ENCODE assay signal across 12 cellular contexts in genomic region chr5:179326176-179326997, GRCh38. TPM values are rescaled to one million over a fixed set of nuclear protein-coding genes. Genes with fewer than 3 reads are reported as not detected.
DNase-seq lines count a peak whose midpoint lies in the region; ATAC-seq and TF ChIP-seq lines count a peak whose summit lies in the region.
"Had no signal": no experiment of that assay in that cellular context is flagged by ENCODE, and none has a peak within 500 bp of the region (broad histone marks: within the 10 kb centered on the region; RNA-seq: fewer than 3 reads in every experiment).

No MANE protein-coding gene starts in this region.

- H3K9me3 ChIP-seq in BLaER1 treated with 17β-estradiol and CSF1 and Interleukin-3, amounts not matched to agents 10 nM and 100 nM (replicated peaks in 1 of 11), result peaks cover 0 to 4% (median 0%) of the 10 kb centered on the region in 11 experiments; a peak in 1 of 22 replicates
- H3K9me3 ChIP-seq in right atrium auricular region (no peaks in the 10 kb centered on the region), trophoblast cell (ENCODE audit: insufficient read depth, low read depth, low read length) (no peaks in the 10 kb centered on the region)
- H3K9me3 ChIP-seq: BE2C had no signal

- H3K4me2 ChIP-seq in BLaER1 treated with 17β-estradiol and CSF1 and Interleukin-3, amounts not matched to agents 10 nM and 100 nM, result peak overlapping the region in 9 of 11 experiments; percentile 40 to 77 (median 62); a peak in 17 of 22 replicates
- peak overlapping the region; percentile 24 for H3K4me2 ChIP-seq in trophoblast cell (ENCODE audit: low read length)

- no peak overlapping the region for H4K8ac ChIP-seq in trophoblast cell (ENCODE audit: low read depth, low read length)

- no peak overlapping the region for H2BK5ac ChIP-seq in trophoblast cell (ENCODE audit: low read depth, low read length, poor library complexity)

- no peak overlapping the region for H2BK120ac ChIP-seq in trophoblast cell (ENCODE audit: insufficient read depth, low read length, poor library complexity)

- no peak overlapping the region for H2BK12ac ChIP-seq in trophoblast cell (ENCODE audit: low read length)

- no peaks in the 10 kb centered on the region for H3K36me3 ChIP-seq in BLaER1 treated with 17β-estradiol and CSF1 and Interleukin-3, amounts not matched to agents 10 nM and 100 nM
- H3K36me3 ChIP-seq in right atrium auricular region, result no peaks in the 10 kb centered on the region
- no peaks in the 10 kb centered on the region for H3K36me3 ChIP-seq in trophoblast cell (ENCODE audit: control insufficient read depth in 1 of 2, insufficient read depth in 2 of 2, low read length in 2 of 2)
- H3K36me3 ChIP-seq: BE2C had no signal

- H3K23ac ChIP-seq in trophoblast cell (ENCODE audit: low read length), result no peak overlapping the region

- no peak overlapping the region for H3K4ac ChIP-seq in trophoblast cell (ENCODE audit: low read depth, low read length)

- TF ChIP-seq CTCF in astrocyte of the spinal cord (IDR thresholded peaks at IDR 0.05; ENCODE audit: low read depth, low read length) (no peak), right atrium auricular region (IDR thresholded peaks at IDR 0.05) (no peak)

- peak overlapping the region; percentile 45 for H4K91ac ChIP-seq in trophoblast cell (ENCODE audit: low read depth, low read length)

- no peaks in the 10 kb centered on the region for H3K79me2 ChIP-seq in trophoblast cell (ENCODE audit: control insufficient read depth, insufficient read depth, low read length, poor library complexity)

- H2AFZ ChIP-seq in trophoblast cell (ENCODE audit: insufficient read depth, low read length, poor library complexity), result no peak overlapping the region

- no peak overlapping the region for H3K27ac ChIP-seq in BLaER1 treated with 17β-estradiol and CSF1 and Interleukin-3, amounts not matched to agents 10 nM and 100 nM
- H3K27ac ChIP-seq in right atrium auricular region (peak overlapping the region; percentile 49 to 67), trophoblast cell (ENCODE audit: low read depth, low read length) (peak overlapping the region; percentile 11)

- H4K12ac ChIP-seq in trophoblast cell (ENCODE audit: low read depth, low read length), result no peak overlapping the region

- H3K14ac ChIP-seq in trophoblast cell (ENCODE audit: low read length), result peak overlapping the region; percentile 9

- WGBS in trophoblast cell (ENCODE audit: extremely low coverage, insufficient coverage, insufficient read length), result no CpG with 5 or more reads among the region's 32 CpGs

- H3K4me1 ChIP-seq in BLaER1 treated with 17β-estradiol and CSF1 and Interleukin-3, amounts not matched to agents 10 nM and 100 nM, result peaks cover 9 to 45% (median 30%) of the 10 kb centered on the region in 10 experiments; a peak in 19 of 20 replicates
- H3K4me1 ChIP-seq in right atrium auricular region, result peaks cover 0 to 8% of the 10 kb centered on the region in 2 donors
- peaks cover 27 to 28% of the 10 kb centered on the region in 2 experiments for H3K4me1 ChIP-seq in trophoblast cell (ENCODE audit: control insufficient read depth in 1 of 2, insufficient read depth in 2 of 2, low read length in 2 of 2)
- H3K4me1 ChIP-seq: BE2C had no signal

- peak overlapping the region; percentile 57 for H3K18ac ChIP-seq in trophoblast cell (ENCODE audit: low read length)

- H2AK5ac ChIP-seq in trophoblast cell (ENCODE audit: low read length), result no peak overlapping the region

- peaks cover 19% of the 10 kb centered on the region for H3K79me1 ChIP-seq in trophoblast cell (ENCODE audit: low read length)

- peaks cover 0 to 32% (median 0%) of the 10 kb centered on the region in 11 experiments; a peak in 4 of 22 replicates for H4K20me1 ChIP-seq in BLaER1 treated with 17β-estradiol and CSF1 and Interleukin-3, amounts not matched to agents 10 nM and 100 nM

- no peak for ATAC-seq in GM21737 (IDR thresholded peaks at IDR 0.05; ENCODE audit: unreplicated experiment)
- no peak for ATAC-seq in HG03565 (IDR thresholded peaks at IDR 0.05; ENCODE audit: unreplicated experiment)
- no peak for ATAC-seq in HG03135 (IDR thresholded peaks at IDR 0.05; ENCODE audit: unreplicated experiment)
- ATAC-seq: activated T-cell treated with anti-CD3 and anti-CD28 coated beads, Interleukin-2, amount 50 U/mL, for 4 hours; GM12878 had no signal

- peaks cover 0 to 6% (median 0%) of the 10 kb centered on the region in 11 experiments; a peak in 2 of 22 replicates for H3K27me3 ChIP-seq in BLaER1 treated with 17β-estradiol and CSF1 and Interleukin-3, amounts not matched to agents 10 nM and 100 nM
- no peaks in the 10 kb centered on the region for H3K27me3 ChIP-seq in right atrium auricular region
- no peaks in the 10 kb centered on the region for H3K27me3 ChIP-seq in trophoblast cell (ENCODE audit: insufficient read depth, low read length)
- H3K27me3 ChIP-seq: BE2C had no signal

- no peak overlapping the region for H3K9ac ChIP-seq in BLaER1 treated with 17β-estradiol and CSF1 and Interleukin-3, amounts not matched to agents 10 nM and 100 nM
- H3K9ac ChIP-seq in trophoblast cell (ENCODE audit: low read length), result no peak overlapping the region

- in situ Hi-C loops in astrocyte of the spinal cord (cut with HindIII; ENCODE audit: low sequenced_read_pairs), result no loop called here

- DNase-seq in astrocyte of the spinal cord (ENCODE audit: low read depth, low spot score) (peak; percentile 42), right atrium auricular region (ENCODE audit: low spot score) (peak; percentile 84), trophoblast cell (no peak), AML-193 (lab: John Stamatoyannopoulos, UW) (no peak)
- DNase-seq: activated T-cell treated with anti-CD3 and anti-CD28 coated beads, Interleukin-2, amount 50 U/mL, for 4 hours; BE2C had no signal

- no peak overlapping the region for H3K4me3 ChIP-seq in BLaER1 treated with 17β-estradiol and CSF1 and Interleukin-3, amounts not matched to agents 10 nM and 100 nM
- H3K4me3 ChIP-seq in astrocyte of the spinal cord (ENCODE audit: low read depth, low read length) (no peak overlapping the region), right atrium auricular region (no peak overlapping the region), trophoblast cell (ENCODE audit: low read depth, low read length) (no peak overlapping the region)
- H3K4me3 ChIP-seq: GM12878 had no signal

RNA-seq across cellular contexts. Expression of gene ADAMTS2, which starts 18.9 kb away (rescaled TPM):
- total RNA-seq in right atrium auricular region, result 10 to 100 TPM; 13.6 to 13.7 TPM
- 26.0 and 27.6 TPM in 2 replicates for polyA plus RNA-seq in trophoblast cell (2013)
- total RNA-seq: T-helper 2 cell treated with Interferon-gamma antibody and Interleukin-4, amounts not matched to agents 100 ng/mL and 5 ng/mL, for 36 hours had no signal

Comparison
In these comparisons a context has a peak if more than half of its experiments do, and no peak if none do; other contexts are left out.
1. H3K27ac ChIP-seq: peak in right atrium auricular region (2 of 2) and trophoblast cell (single experiment); none in BLaER1 treated with 17β-estradiol and CSF1 and Interleukin-3, amounts not matched to agents 10 nM and 100 nM (0 of 11).
2. DNase-seq: peak in astrocyte of the spinal cord (single experiment) and right atrium auricular region (single experiment); none in trophoblast cell (0 of 2) and AML-193 (0 of 2).